Comparison of ENCODE assay signal across 23 cellular contexts in the genomic region with DNA sequence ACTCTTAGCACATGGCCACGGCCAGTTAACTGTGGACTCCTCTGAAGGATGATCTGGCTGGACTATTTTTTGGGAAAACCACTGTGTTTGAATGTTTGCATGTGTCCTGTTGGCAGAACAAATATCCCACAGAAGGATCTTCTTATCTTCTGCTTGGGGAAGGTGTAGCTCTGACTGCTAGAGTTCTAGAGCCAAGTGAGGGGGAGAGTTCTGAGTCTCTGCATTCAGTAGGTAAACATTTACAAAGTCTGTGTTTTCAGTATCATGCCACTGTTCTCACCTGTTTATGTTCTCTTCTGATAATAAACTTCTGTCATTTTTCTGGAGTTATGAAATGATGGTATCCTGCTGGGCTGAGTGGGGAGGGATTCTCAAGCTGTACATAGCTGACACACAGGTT.
"Had no signal": no experiment of that assay in that cellular context is flagged by ENCODE, and none has a peak within 500 bp of the region (broad histone marks: within the 10 kb centered on the region; RNA-seq: fewer than 3 reads in every experiment).

No MANE protein-coding gene starts in this region.

- ATAC-seq: effector memory CD8-positive, alpha-beta T cell; esophagus mucosa; foreskin keratinocyte; gastrocnemius medialis; gastroesophageal sphincter; heart left ventricle; heart right ventricle had no signal

- DNase-seq: colonic mucosa; cortex of kidney; dermis blood vessel endothelial cell; dorsolateral prefrontal cortex; effector CD4-positive, alpha-beta T cell; effector CD8-positive, alpha-beta T cell; effector memory CD4-positive, alpha-beta T cell; effector memory CD8-positive, alpha-beta T cell; endodermal cell; erythroblast; esophagus squamous epithelium; foreskin fibroblast; foreskin keratinocyte; foreskin melanocyte; gastrocnemius medialis; glutamatergic neuron; head of caudate nucleus; heart left ventricle; heart right ventricle had no signal

- H3K4me3 ChIP-seq: colonic mucosa, coronary artery, dorsolateral prefrontal cortex, esophagus muscularis mucosa, esophagus squamous epithelium, gastrocnemius medialis, gastroesophageal sphincter, heart left ventricle, heart right ventricle had no signal
